11 cellular contexts compared by ENCODE assay signal in the genomic region with DNA sequence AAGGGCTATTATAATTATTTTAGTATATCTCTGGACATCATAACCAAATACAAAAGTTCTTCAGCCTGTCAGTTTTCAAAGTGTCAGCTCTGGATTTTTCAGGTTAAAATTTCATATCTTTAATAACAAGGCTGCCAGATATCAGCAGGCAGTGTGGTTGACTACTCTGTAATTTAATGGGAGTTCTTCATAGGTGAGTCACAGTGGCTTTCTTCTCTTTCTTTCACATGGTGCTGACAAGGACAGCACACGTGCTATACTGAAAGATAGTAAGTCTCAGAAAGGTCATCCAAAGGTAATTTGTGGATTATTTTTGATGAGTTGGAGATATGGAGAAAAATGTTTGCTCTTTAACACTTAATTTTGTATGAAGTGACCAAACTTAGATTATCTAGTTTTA. TPM values are rescaled to one million over a fixed set of nuclear protein-coding genes. Genes with fewer than 3 reads are reported as not detected.
DNase-seq lines count a peak whose midpoint lies in the region; ATAC-seq, FAIRE-seq and TF ChIP-seq lines count a peak whose summit lies in the region.
"Had no signal": no experiment of that assay in that cellular context is flagged by ENCODE, and none has a peak within 500 bp of the region (broad histone marks: within the 10 kb centered on the region; RNA-seq: fewer than 3 reads in every experiment).

No MANE protein-coding gene starts in this region.

- no peak overlapping the region for H3K27ac ChIP-seq in foreskin keratinocyte

- TF ChIP-seq POLR2A in H54 (IDR thresholded peaks at IDR 0.05; ENCODE audit: low read depth, low read length), result no peak

- H3K27me3 ChIP-seq in foreskin keratinocyte, result no peaks in the 10 kb centered on the region

- peaks cover 35% of the 10 kb centered on the region for H3K4me1 ChIP-seq in foreskin keratinocyte

- peak; percentile 98 for ATAC-seq in foreskin keratinocyte
- ATAC-seq in omental fat pad (ENCODE audit: low FRiP score), result no peak

- DNase-seq in COLO829 (ENCODE audit: low spot score), result peak; percentile 81
- DNase-seq in H54 (ENCODE audit: insufficient read length, low spot score), result no peak
- DNase-seq in RCC 7860 (ENCODE audit: low spot score), result peak; percentile 80
- peak; percentile 54 to 73 for DNase-seq in foreskin keratinocyte
- no peak for DNase-seq in inferior parietal cortex (ENCODE audit: extremely low spot score)
- no peak for DNase-seq in omental fat pad (ENCODE audit: low spot score)
- DNase-seq in NCI-H2029 (lab: John Stamatoyannopoulos, UW), result no peak
- DNase-seq in anterior cingulate cortex (lab: John Stamatoyannopoulos, UW), result no peak
- DNase-seq: central memory CD4-positive, alpha-beta T cell; H7; NCI-H1930 had no signal

- TF ChIP-seq CTCF in foreskin keratinocyte (conservative IDR thresholded peaks at IDR 0.05), result no peak
- TF ChIP-seq CTCF in omental fat pad (IDR thresholded peaks at IDR 0.05), result no peak

- FAIRE-seq in H54 (lab: Jason Lieb, UNC) (peak; percentile 55), RCC 7860 (lab: Jason Lieb, UNC) (peak; percentile 95)

RNA-seq across cellular contexts. Expression of gene GALNT7, which starts 43.2 kb away (rescaled TPM):
- 19.9 and 21.0 TPM in 2 replicates for total RNA-seq in foreskin keratinocyte
- 4.7 and 6.4 TPM in 2 replicates for polyA plus RNA-seq in foreskin keratinocyte
- total RNA-seq in omental fat pad, result 10 to 100 TPM in 2 of 4 donors, 1 to 10 TPM in 2; 7.6 to 11.4 (median 9.5) TPM

Comparison
In these comparisons a context has a peak if more than half of its experiments do, and no peak if none do; other contexts are left out.
1. DNase-seq: peak in COLO829 (single experiment), RCC 7860 (single experiment) and foreskin keratinocyte (2 of 2); none in H54 (single experiment), inferior parietal cortex (single experiment), omental fat pad (single experiment), NCI-H2029 (single experiment) and anterior cingulate cortex (0 of 58).